ENCODE assay signal across 8 cellular contexts in genomic region chr12:26124491-26125450, GRCh38. TPM values are rescaled to one million over a fixed set of nuclear protein-coding genes. Genes with fewer than 3 reads are reported as not detected.
DNase-seq lines count a peak whose midpoint lies in the region; ATAC-seq lines count a peak whose summit lies in the region.

BHLHE41 (minus strand) TSS chr12:26125037; CDS start chr12:26124779, 258 bp downstream.

- intact Hi-C loops in naive thymus-derived CD4-positive, alpha-beta T cell (cut with micrococcal nuclease), result loop anchor here (5.0 kb wide), 6 partner anchors 167 to 1588 kb away; partner anchors contain the start of genes ITPR2 (in 1 of the 2), MRPS35 (in 1 of the 2) and RASSF8 (in 1 of the 2)

- peaks cover 23 to 35% of the 10 kb centered on the region in 2 donors for H3K27me3 ChIP-seq in naive thymus-derived CD4-positive, alpha-beta T cell (ENCODE audit: control insufficient read depth in 2 of 2, insufficient read depth in 2 of 2, low read length in 2 of 2)

- H3K27ac ChIP-seq in naive thymus-derived CD4-positive, alpha-beta T cell (ENCODE audit: low read depth, low read length), result no peak within 1 kb of the TSS

- peaks cover 0 to 1% (median 0%) of the 10 kb centered on the region in 5 donors for H3K36me3 Mint-ChIP-seq in naive thymus-derived CD4-positive, alpha-beta T cell

- ATAC-seq in naive thymus-derived CD4-positive, alpha-beta T cell, result peak; percentile 9
- ATAC-seq in GM21529 (IDR thresholded peaks at IDR 0.05; ENCODE audit: unreplicated experiment), result no peak

- POLR2A ChIA-PET in naive thymus-derived CD4-positive, alpha-beta T cell (lab: Charles Lee), result interaction anchor here (0.5 kb wide), 1 partner anchor 737 kb away, joined by 3 read pairs; no protein-coding TSS in a partner anchor

- H3K36me3 ChIP-seq in naive thymus-derived CD4-positive, alpha-beta T cell (ENCODE audit: control insufficient read depth in 2 of 3, insufficient read depth in 3 of 3, low read length in 3 of 3), result no peaks in the 10 kb centered on the region

- peak within 1 kb of the TSS; percentile 82 to 90 (median 86) for H3K4me3 Mint-ChIP-seq in naive thymus-derived CD4-positive, alpha-beta T cell

- no peaks in the 10 kb centered on the region for H3K9me3 ChIP-seq in naive thymus-derived CD4-positive, alpha-beta T cell (ENCODE audit: control insufficient read depth in 2 of 3, low read length in 3 of 3)

- DNase-seq in ELF-1 (ENCODE audit: low read depth, low spot score) (peak; percentile 34), HuH-7.5 (ENCODE audit: low spot score) (peak; percentile 57), foreskin melanocyte (peak; percentile 81), GOT3 (lab: John Stamatoyannopoulos, UW) (no peak), NCI-H1048 (lab: John Stamatoyannopoulos, UW) (no peak)
- peak; percentile 18 for DNase-seq in activated T-cell treated with anti-CD3 and anti-CD28 coated beads, Interleukin-2, amount 50 U/mL, for 1 hour
- DNase-seq in naive thymus-derived CD4-positive, alpha-beta T cell, result peak in 1 of 9 donors; percentile 34

- CTCF ChIA-PET in naive thymus-derived CD4-positive, alpha-beta T cell (lab: Charles Lee), result no interaction called here

- H3K27ac Mint-ChIP-seq in naive thymus-derived CD4-positive, alpha-beta T cell, result peak within 1 kb of the TSS in 4 of 9 donors; percentile 17 to 66 (median 37)

- H3K27me3 Mint-ChIP-seq in naive thymus-derived CD4-positive, alpha-beta T cell, result peaks cover 73 to 86% (median 80%) of the 10 kb centered on the region in 5 donors

- H3K4me1 ChIP-seq in naive thymus-derived CD4-positive, alpha-beta T cell (ENCODE audit: control insufficient read depth in 2 of 2, insufficient read depth in 2 of 2, low read length in 2 of 2), result peaks cover 12 to 21% of the 10 kb centered on the region in 2 donors

- peaks cover 22 to 49% (median 37%) of the 10 kb centered on the region in 7 donors for H3K4me1 Mint-ChIP-seq in naive thymus-derived CD4-positive, alpha-beta T cell

- peak within 1 kb of the TSS; percentile 45 for H3K4me3 ChIP-seq in naive thymus-derived CD4-positive, alpha-beta T cell (ENCODE audit: low read length)

- peaks cover 0 to 2% (median 0%) of the 10 kb centered on the region in 11 donors for H3K9me3 Mint-ChIP-seq in naive thymus-derived CD4-positive, alpha-beta T cell

RNA-seq across cellular contexts. Expression of gene BHLHE41, which starts in this region (rescaled TPM):
- total RNA-seq in naive thymus-derived CD4-positive, alpha-beta T cell, result 1 to 10 TPM in 1 of 5 experiments, under 1 TPM in 2, not detected in 2; 0.42 to 1.2 (median 0.84) TPM
- not detected for polyA plus RNA-seq in naive thymus-derived CD4-positive, alpha-beta T cell

Comparison
In these comparisons a context has a peak if more than half of its experiments do, and no peak if none do; other contexts are left out.
1. DNase-seq: peak in ELF-1 (single experiment), HuH-7.5 (single experiment), activated T-cell treated with anti-CD3 and anti-CD28 coated beads, Interleukin-2, amount 50 U/mL, for 1 hour (single experiment) and foreskin melanocyte (single experiment); none in GOT3 (single experiment) and NCI-H1048 (single experiment).